ENCODE assay signal across 11 cellular contexts in genomic region chr5:31607546-31607945, GRCh38.
"Had no signal": no experiment of that assay in that cellular context is flagged by ENCODE, and none has a peak within 500 bp of the region (broad histone marks: within the 10 kb centered on the region; RNA-seq: fewer than 3 reads in every experiment).

No MANE protein-coding gene starts in this region.

- H3K9me3 ChIP-seq: HAP-1 had no signal

- H3K27ac ChIP-seq: GM23248 had no signal

- FAIRE-seq: H1, H54 had no signal

- H3K4me3 ChIP-seq: GM23248, GM23338, HAP-1 had no signal

- DNase-seq: GM23248, GOT3, H7, H9, HCEC 1CT, HFFc6 had no signal

- H3K4me1 ChIP-seq: HAP-1 had no signal

- H3K4me2 ChIP-seq: GM23338 had no signal

- ATAC-seq: GM23338, HCT116 had no signal
